In the genomic region with DNA sequence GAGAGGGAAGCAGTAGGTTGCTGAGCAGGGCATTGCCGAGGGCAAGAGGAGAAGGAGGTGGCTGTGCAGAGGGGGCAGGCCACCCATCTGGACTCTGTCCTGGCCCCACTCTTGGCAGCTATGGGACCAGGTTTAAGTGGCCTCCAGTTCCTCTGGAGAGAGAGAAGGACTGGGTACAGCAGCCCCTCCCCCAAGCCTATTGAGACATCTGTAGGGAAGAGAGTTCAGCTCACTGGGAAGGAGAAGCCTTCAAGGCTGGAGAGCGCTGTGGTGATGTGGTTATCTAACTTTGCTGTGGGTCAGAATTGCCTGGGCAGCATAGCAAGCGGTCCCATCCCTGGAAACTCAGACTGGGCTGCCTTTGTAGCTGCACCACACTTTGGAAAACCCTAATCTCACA, we compare ENCODE assay signal across 18 cellular contexts.
DNase-seq lines count a peak whose midpoint lies in the region; ATAC-seq and TF ChIP-seq lines count a peak whose summit lies in the region.
"Had no signal": no experiment of that assay in that cellular context is flagged by ENCODE, and none has a peak within 500 bp of the region (broad histone marks: within the 10 kb centered on the region; RNA-seq: fewer than 3 reads in every experiment).

No MANE protein-coding gene starts in this region.

- no peaks in the 10 kb centered on the region for H3K79me2 ChIP-seq in hepatocyte
- no peaks in the 10 kb centered on the region for H3K79me2 ChIP-seq in trophoblast cell (ENCODE audit: control insufficient read depth, insufficient read depth, low read length, poor library complexity)

- H3K36me3 ChIP-seq in hepatocyte (replicated peaks; ENCODE audit: insufficient read depth, low read depth), result no peaks in the 10 kb centered on the region
- H3K36me3 ChIP-seq in trophoblast cell (ENCODE audit: control insufficient read depth in 1 of 2, insufficient read depth in 2 of 2, low read length in 2 of 2), result no peaks in the 10 kb centered on the region
- H3K36me3 ChIP-seq: right lobe of liver had no signal

- no peaks in the 10 kb centered on the region for H3K9me2 ChIP-seq in hepatocyte (replicated peaks; ENCODE audit: insufficient read depth)

- H3K9ac ChIP-seq in trophoblast cell (ENCODE audit: low read length), result no peak overlapping the region

- DNase-seq in Calu3 (no peak), RPMI7951 (ENCODE audit: low read depth) (peak; percentile 77), hepatocyte (ENCODE audit: low spot score) (peak; percentile 20), trophoblast cell (no peak), NCI-H1930 (lab: John Stamatoyannopoulos, UW) (no peak), SIG-M5 treated with dmso at 0.1 percent for 504 hours (lab: John Stamatoyannopoulos, UW; ENCODE audit: unreplicated experiment) (no peak)
- DNase-seq in activated CD4-positive, CD25-positive, alpha-beta regulatory T cell (lab: John Stamatoyannopoulos, UW), result no peak
- DNase-seq: activated naive CD4-positive, alpha-beta T cell treated with anti-CD3 and anti-CD28 coated beads, Interleukin-2, amount 50 U/mL, for 16 hours; COR-L47; glutamatergic neuron; KBM-7; NCI-H1048; nucleus accumbens; right lobe of liver; stimulated activated CD4-positive, alpha-beta T cell treated with anti-CD3 and anti-CD28 coated beads, Interleukin-1b, Interleukin-23, amount 100 ng/mL, for 48 hours; stimulated activated naive CD8-positive, alpha-beta T cell treated with anti-CD3 and anti-CD28 coated beads, Interleukin-15, amount 100 ng/mL, for 72 hours had no signal

- intact Hi-C loops in Calu3 (cut with micrococcal nuclease; ENCODE audit: unreplicated experiment), result loop anchor here (5.0 kb wide), 1 partner anchor 113 kb away; no protein-coding TSS in a partner anchor

- no peak overlapping the region for H3K4me2 ChIP-seq in hepatocyte
- no peak overlapping the region for H3K4me2 ChIP-seq in trophoblast cell (ENCODE audit: low read length)

- H3K79me1 ChIP-seq in trophoblast cell (ENCODE audit: low read length), result peaks cover 9% of the 10 kb centered on the region

- CTCF ChIA-PET in Calu3 (lab: Charles Lee), result interaction anchor here (2.4 to 3.9 kb wide), 2 partner anchors 132 to 182 kb away, joined by 7 to 62 read pairs; no protein-coding TSS in a partner anchor

- H4K91ac ChIP-seq in trophoblast cell (ENCODE audit: low read depth, low read length), result peak overlapping the region; percentile 83

- TF ChIP-seq CTCF in Calu3 (IDR thresholded peaks at IDR 0.05; ENCODE audit: unreplicated experiment) (no peak), hepatocyte (IDR thresholded peaks at IDR 0.05; ENCODE audit: poor library complexity) (no peak)

- no peak overlapping the region for H3K18ac ChIP-seq in trophoblast cell (ENCODE audit: low read length)

- H3K9me3 ChIP-seq in hepatocyte (ENCODE audit: low read depth) (no peaks in the 10 kb centered on the region), trophoblast cell (ENCODE audit: insufficient read depth, low read depth, low read length) (no peaks in the 10 kb centered on the region)
- H3K9me3 ChIP-seq: right lobe of liver had no signal

- no peak overlapping the region for H3K4me3 ChIP-seq in hepatocyte
- H3K4me3 ChIP-seq in trophoblast cell (ENCODE audit: low read depth, low read length), result no peak overlapping the region
- H3K4me3 ChIP-seq: right lobe of liver had no signal

- H3K4me3 Mint-ChIP-seq in Calu3 (ENCODE audit: low read depth, unreplicated experiment), result no peak overlapping the region
- H3K4me3 Mint-ChIP-seq: stimulated activated naive CD8-positive, alpha-beta T cell treated with anti-CD3 and anti-CD28 coated beads, Interleukin-15, amount 100 ng/mL, for 72 hours had no signal

- no peaks in the 10 kb centered on the region for H3K36me3 Mint-ChIP-seq in Calu3 (ENCODE audit: insufficient read depth, unreplicated experiment)

- ATAC-seq in GM21786 (IDR thresholded peaks at IDR 0.05; ENCODE audit: unreplicated experiment), result no peak
- ATAC-seq: esophagus mucosa; stimulated activated naive CD8-positive, alpha-beta T cell treated with anti-CD3 and anti-CD28 coated beads, Interleukin-15, amount 100 ng/mL, for 72 hours had no signal

- no peak overlapping the region for H3K4ac ChIP-seq in trophoblast cell (ENCODE audit: low read depth, low read length)

- H3K27ac ChIP-seq in hepatocyte (no peak overlapping the region), trophoblast cell (ENCODE audit: low read depth, low read length) (no peak overlapping the region)
- H3K27ac ChIP-seq: right lobe of liver had no signal

- H3K4me1 Mint-ChIP-seq in Calu3 (ENCODE audit: low read depth, unreplicated experiment), result peaks cover 24% of the 10 kb centered on the region

- peaks cover 5% of the 10 kb centered on the region for H3K9me3 Mint-ChIP-seq in Calu3 (ENCODE audit: low read depth, unreplicated experiment)

- H2AK5ac ChIP-seq in trophoblast cell (ENCODE audit: low read length), result no peak overlapping the region

- no peak overlapping the region for H4K12ac ChIP-seq in trophoblast cell (ENCODE audit: low read depth, low read length)

- peak overlapping the region; percentile 93 for H2BK12ac ChIP-seq in trophoblast cell (ENCODE audit: low read length)

- H2AFZ ChIP-seq in hepatocyte, result no peak overlapping the region
- no peak overlapping the region for H2AFZ ChIP-seq in trophoblast cell (ENCODE audit: insufficient read depth, low read length, poor library complexity)

- H3K4me1 ChIP-seq in hepatocyte (ENCODE audit: insufficient read depth), result peaks cover 12% of the 10 kb centered on the region
- peaks cover 3 to 10% of the 10 kb centered on the region in 2 experiments for H3K4me1 ChIP-seq in trophoblast cell (ENCODE audit: control insufficient read depth in 1 of 2, insufficient read depth in 2 of 2, low read length in 2 of 2)
- H3K4me1 ChIP-seq: right lobe of liver had no signal

- 90% methylated on average over 3 of the region's 3 CpGs for WGBS in hepatocyte (ENCODE audit: low lambda C conversion rate, missing lambda C conversion rate)
- no CpG with 5 or more reads among the region's 3 CpGs for WGBS in trophoblast cell (ENCODE audit: extremely low coverage, insufficient coverage, insufficient read length)

- no TSS peak for BruUV-seq in Calu3 (replicated peaks; lab: Mats Ljungman, UMichigan)

- no peaks in the 10 kb centered on the region for H3K27me3 Mint-ChIP-seq in Calu3 (ENCODE audit: unreplicated experiment)

- H4K20me1 ChIP-seq in hepatocyte (ENCODE audit: insufficient read depth, poor library complexity, severe bottlenecking), result no peaks in the 10 kb centered on the region

- no peak overlapping the region for H2BK120ac ChIP-seq in trophoblast cell (ENCODE audit: insufficient read depth, low read length, poor library complexity)

- no peak overlapping the region for H3K23ac ChIP-seq in trophoblast cell (ENCODE audit: low read length)

- peak overlapping the region; percentile 31 for H3K27ac Mint-ChIP-seq in Calu3 (ENCODE audit: unreplicated experiment)
- H3K27ac Mint-ChIP-seq: stimulated activated naive CD8-positive, alpha-beta T cell treated with anti-CD3 and anti-CD28 coated beads, Interleukin-15, amount 100 ng/mL, for 72 hours had no signal

- H2BK5ac ChIP-seq in trophoblast cell (ENCODE audit: low read depth, low read length, poor library complexity), result no peak overlapping the region

- H3K27me3 ChIP-seq in hepatocyte, result no peaks in the 10 kb centered on the region
- H3K27me3 ChIP-seq in trophoblast cell (ENCODE audit: insufficient read depth, low read length), result no peaks in the 10 kb centered on the region
- H3K27me3 ChIP-seq: right lobe of liver had no signal

- H4K8ac ChIP-seq in trophoblast cell (ENCODE audit: low read depth, low read length), result no peak overlapping the region

- no peak overlapping the region for H3K14ac ChIP-seq in trophoblast cell (ENCODE audit: low read length)

Comparison
In these comparisons a context has a peak if more than half of its experiments do, and no peak if none do; other contexts are left out.
1. DNase-seq: peak in RPMI7951 (single experiment) and hepatocyte (single experiment); none in Calu3 (single experiment), trophoblast cell (0 of 2), NCI-H1930 (0 of 2), SIG-M5 treated with dmso at 0.1 percent for 504 hours (single experiment) and activated CD4-positive, CD25-positive, alpha-beta regulatory T cell (0 of 4).